ENCODE assay signal across 36 cellular contexts in genomic region chr1:34315974-34316373, GRCh38.
"Had no signal": no experiment of that assay in that cellular context is flagged by ENCODE, and none has a peak within 500 bp of the region (broad histone marks: within the 10 kb centered on the region; RNA-seq: fewer than 3 reads in every experiment).

No MANE protein-coding gene starts in this region.

- H3K27me3 ChIP-seq: MG63 had no signal

- DNase-seq: Karpas-422, Kasumi-1, MG63, MM.1S, MV-4-11, NCI-H1048, NCI-H1092, NCI-H1092 treated with DMSO at 0.1 percent for 48 hours, NCI-H1105, NCI-H1105 treated with DMSO at 0.1 percent for 48 hours, NCI-H1417, NCI-H1417 treated with DMSO at 0.1 percent for 48 hours, NCI-H1436, NCI-H1436 treated with DMSO at 0.1 percent for 48 hours, NCI-H146, NCI-H1694, NCI-H1694 treated with DMSO at 0.1 percent for 48 hours, NCI-H187, NCI-H187 treated with DMSO at 0.1 percent for 48 hours, NCI-H1930, NCI-H2029, NCI-H2029 treated with DMSO at 0.1 percent for 48 hours, NCI-H2081, NCI-H2081 treated with DMSO at 0.1 percent for 48 hours, NCI-H2107, NCI-H2171, NCI-H2171 treated with DMSO at 0.1 percent for 48 hours, NCI-H2227 treated with DMSO at 0.1 percent for 48 hours, NCI-H226, NCI-H345, NCI-H446, NCI-H446 treated with DMSO at 0.1 percent for 48 hours, NCI-H510A, NCI-H510A treated with DMSO at 0.1 percent for 48 hours, NCI-H524, NCI-H524 treated with DMSO at 0.1 percent for 48 hours had no signal

- H3K9me3 ChIP-seq: MG63 had no signal

- H3K36me3 ChIP-seq: MG63 had no signal

- H3K4me3 ChIP-seq: MG63 had no signal
